In the genomic region with DNA sequence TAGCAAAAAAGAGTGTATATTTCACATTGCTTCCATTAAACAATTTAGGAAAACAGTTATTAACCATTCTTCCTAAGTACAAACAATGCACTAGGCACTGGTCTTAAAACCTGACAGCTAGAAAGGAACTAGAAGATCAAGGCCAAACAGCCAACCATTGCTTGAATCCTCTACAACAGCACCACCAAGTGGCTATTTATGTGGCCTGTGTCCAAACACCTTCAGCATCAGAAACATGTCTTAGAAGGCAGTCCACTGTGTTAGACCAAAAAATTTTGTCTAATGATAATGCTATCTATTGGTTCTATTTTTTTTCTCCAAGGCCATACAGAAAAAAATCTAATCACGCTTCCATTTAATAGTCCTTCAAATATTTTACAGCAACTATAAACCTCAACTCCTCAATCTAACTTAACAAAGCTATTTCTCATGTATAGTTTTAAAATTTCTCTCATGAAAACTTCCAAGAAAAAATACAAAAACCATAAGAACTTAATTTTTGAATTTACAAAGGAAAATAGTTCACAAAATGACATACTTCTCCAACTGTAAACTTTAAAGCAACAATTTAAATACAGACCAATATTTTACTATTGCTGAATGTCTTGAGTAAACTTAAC, we compare ENCODE assay signal across 8 cellular contexts. TPM values are rescaled to one million over a fixed set of nuclear protein-coding genes. Genes with fewer than 3 reads are reported as not detected.
A peak's percentile ranks its signal among the peaks of the same experiment; 100 is the strongest.
DNase-seq lines count a peak whose midpoint lies in the region; TF ChIP-seq lines count a peak whose summit lies in the region.

No MANE protein-coding gene starts in this region.

- H3K36me3 ChIP-seq in uterus: no peaks in the 10 kb centered on the region

- H3K27ac Mint-ChIP-seq in HFFc6: no peak overlapping the region

- no peaks in the 10 kb centered on the region for H3K9me3 ChIP-seq in uterus

- peak; percentile 60 for TF ChIP-seq CTCF in GM12864 (IDR thresholded peaks at IDR 0.05; ENCODE audit: low read depth, low read length, missing control alignments)
- TF ChIP-seq CTCF in HFFc6 (IDR thresholded peaks at IDR 0.05): peak; percentile 79
- TF ChIP-seq CTCF in uterus (IDR thresholded peaks at IDR 0.05): peak; percentile 31 to 52 (median 39)

- DNase-seq in AG08396 (ENCODE audit: low spot score) (peak; percentile 12), GM12864 (ENCODE audit: low read depth) (peak; percentile 41), HFFc6 (peak; percentile 43), NCI-H1092 (lab: John Stamatoyannopoulos, UW) (peak; percentile 55), SKM-1 (lab: John Stamatoyannopoulos, UW; ENCODE audit: unreplicated experiment) (peak; percentile 11), globus pallidus (ENCODE audit: low spot score) (peak; percentile 11), uterus (peak in 1 of 2 donors; percentile 21)
- no peak for DNase-seq in stimulated activated CD8-positive, alpha-beta memory T cell treated with anti-CD3 and anti-CD28 coated beads, Interleukin-4, amount 100 ng/mL, for 48 hours

- H3K4me1 Mint-ChIP-seq in HFFc6 (ENCODE audit: low read depth): no peaks in the 10 kb centered on the region

- no peaks in the 10 kb centered on the region for H3K27me3 ChIP-seq in uterus

- no peak for TF ChIP-seq POLR2A in uterus (IDR thresholded peaks at IDR 0.05)

- no peak overlapping the region for H3K4me3 Mint-ChIP-seq in HFFc6

- H3K27ac ChIP-seq in uterus: no peak overlapping the region

- no peaks in the 10 kb centered on the region for H3K27me3 Mint-ChIP-seq in HFFc6 (ENCODE audit: insufficient read depth)

- H3K9me3 Mint-ChIP-seq in HFFc6: no peaks in the 10 kb centered on the region

- no peaks in the 10 kb centered on the region for H3K4me1 ChIP-seq in uterus

- intact Hi-C loops in uterus (cut with DNase I; ENCODE audit: low total_unique reads): no loop called here

- H3K36me3 Mint-ChIP-seq in HFFc6 (ENCODE audit: low read depth): peaks cover 5% of the 10 kb centered on the region; the same call in 1 of the 2 replicates

- H3K4me3 ChIP-seq in GM12864 (ENCODE audit: low read depth, low read length) (no peak overlapping the region), uterus (no peak overlapping the region)

RNA-seq across cellular contexts. Expression of a gene that starts 36.1 kb away (rescaled TPM):
- total RNA-seq in HFFc6 (2021; fragmentation: NEBNext Ultra II Directional; extraction: Animal tissue kit (Norgen Biotek cat#: 25700)): 10 to 100 TPM; 12.1 to 15.3 (median 13.7) TPM
- total RNA-seq in uterus: 10 to 100 TPM in 3 of 4 donors, 1 to 10 TPM in 1; 1.3 to 34.0 (median 12.3) TPM
